ENCODE assay signal across 10 cellular contexts in genomic region chr3:129046037-129046731, GRCh38. TPM values are rescaled to one million over a fixed set of nuclear protein-coding genes. Genes with fewer than 3 reads are reported as not detected.
DNase-seq lines count a peak whose midpoint lies in the region; ATAC-seq and TF ChIP-seq lines count a peak whose summit lies in the region.
"Had no signal": no experiment of that assay in that cellular context is flagged by ENCODE, and none has a peak within 500 bp of the region (broad histone marks: within the 10 kb centered on the region; RNA-seq: fewer than 3 reads in every experiment).

No MANE protein-coding gene starts in this region.

- no peaks in the 10 kb centered on the region for H3K9me3 ChIP-seq in Peyer's patch
- no peaks in the 10 kb centered on the region for H3K9me3 ChIP-seq in left lung
- H3K9me3 ChIP-seq in stomach = peaks cover 0 to 3% (median 0%) of the 10 kb centered on the region in 4 donors

- TF ChIP-seq POLR2A in Peyer's patch (IDR thresholded peaks at IDR 0.05) = no peak
- TF ChIP-seq POLR2A in stomach (IDR thresholded peaks at IDR 0.05) = no peak

- peaks cover 14% of the 10 kb centered on the region for H3K36me3 Mint-ChIP-seq in chondrocyte (ENCODE audit: low read depth)

- intact Hi-C loops in left lung (cut with DNase I) (no loop called here), stomach (cut with DNase I; ENCODE audit: low total_unique reads) (no loop called here)

- H3K4me3 ChIP-seq in Peyer's patch = peak overlapping the region; percentile 21 to 41 (median 32)
- peak overlapping the region; percentile 5 to 23 for H3K4me3 ChIP-seq in left lung
- H3K4me3 ChIP-seq in stomach = peak overlapping the region; percentile 28 to 41 (median 30)
- H3K4me3 ChIP-seq: lung had no signal

- peaks cover 10% of the 10 kb centered on the region for H3K27me3 Mint-ChIP-seq in chondrocyte (ENCODE audit: low read depth)

- H3K27ac ChIP-seq in Peyer's patch = no peak overlapping the region
- no peak overlapping the region for H3K27ac ChIP-seq in left lung
- no peak overlapping the region for H3K27ac ChIP-seq in stomach

- H3K36me3 ChIP-seq in Peyer's patch (no peaks in the 10 kb centered on the region), left lung (no peaks in the 10 kb centered on the region), stomach (no peaks in the 10 kb centered on the region)

- H3K9me3 Mint-ChIP-seq in chondrocyte (ENCODE audit: low read depth) = peaks cover 22% of the 10 kb centered on the region

- H3K27me3 ChIP-seq in Peyer's patch (peaks cover 0 to 8% of the 10 kb centered on the region in 2 donors), left lung (peaks cover 6 to 36% of the 10 kb centered on the region in 2 donors), stomach (peaks cover 0 to 17% (median 9%) of the 10 kb centered on the region in 3 donors)

- 51 to 70% (median 65%) methylated on average over 24 to 67 of the region's 67 CpGs for WGBS in stomach, 5 donors

- ATAC-seq in left lung = peak; percentile 12

- no peak overlapping the region for H3K27ac Mint-ChIP-seq in chondrocyte (ENCODE audit: unreplicated experiment)
- H3K27ac Mint-ChIP-seq: activated B cell treated with CpG ODN at 0.5 μM for 24 hours had no signal

- H3K4me3 Mint-ChIP-seq in chondrocyte (ENCODE audit: unreplicated experiment) = no peak overlapping the region
- H3K4me3 Mint-ChIP-seq: activated B cell treated with CpG ODN at 0.5 μM for 24 hours had no signal

- no peak for TF ChIP-seq EP300 in stomach (IDR thresholded peaks at IDR 0.05)

- peak in 2 of 6 experiments; percentile 2 to 11 for TF ChIP-seq CTCF in Peyer's patch (IDR thresholded peaks at IDR 0.05)
- TF ChIP-seq CTCF in chondrocyte (IDR thresholded peaks at IDR 0.05) = no peak
- no peak for TF ChIP-seq CTCF in left lung (IDR thresholded peaks at IDR 0.05)
- TF ChIP-seq CTCF in stomach (IDR thresholded peaks at IDR 0.05) = no peak

- no peaks in the 10 kb centered on the region for H3K4me1 Mint-ChIP-seq in chondrocyte (ENCODE audit: low read depth)

- H3K4me1 ChIP-seq in Peyer's patch (peaks cover 0 to 10% (median 0%) of the 10 kb centered on the region in 4 donors), left lung (peaks cover 0 to 11% of the 10 kb centered on the region in 2 donors), stomach (peaks cover 0 to 29% (median 19%) of the 10 kb centered on the region in 4 donors)

- DNase-seq in Peyer's patch (no peak), chondrocyte (ENCODE audit: low spot score) (peak; percentile 89), left lung (no peak), stomach (no peak), SHP77 treated with DMSO at 0.1 percent for 48 hours (lab: John Stamatoyannopoulos, UW) (no peak), NCI-H2029 (lab: John Stamatoyannopoulos, UW) (no peak)
- DNase-seq in stimulated activated CD4-positive, alpha-beta T cell treated with anti-CD3 and anti-CD28 coated beads, Interleukin-4, amount 100 ng/mL, for 4 hours = no peak
- DNase-seq: activated B cell treated with CpG ODN at 0.5 μM for 24 hours had no signal

RNA-seq across cellular contexts. Expression of gene GP9, which starts 14.4 kb away (rescaled TPM):
- not detected for total RNA-seq in Peyer's patch
- not detected in 3 replicates for total RNA-seq in chondrocyte
- 1 to 10 TPM in 1 of 2 donors, not detected in 1; 1.1 TPM for total RNA-seq in left lung
- not detected for total RNA-seq in stomach
- polyA plus RNA-seq in stomach = not detected
- total RNA-seq: activated B cell treated with CpG ODN at 0.5 μM for 24 hours, OCI-LY7 had no signal

RNA-seq across cellular contexts. Expression of gene EFCC1, which starts 45.1 kb away (rescaled TPM):
- total RNA-seq in Peyer's patch (10 to 100 TPM in 1 of 4 donors, 1 to 10 TPM in 3; 3.3 to 40.4 (median 4.0) TPM), chondrocyte (0.13 TPM in 1 of 3 replicates, not detected in the others), left lung (1 to 10 TPM; 2.7 to 4.9 TPM), stomach (10 to 100 TPM in 3 of 5 donors, 1 to 10 TPM in 2; 1.0 to 13.9 (median 10.3) TPM)
- 10 to 100 TPM in 1 of 3 donors, 1 to 10 TPM in 2; 3.4 to 10.7 (median 8.2) TPM for polyA plus RNA-seq in stomach
- total RNA-seq: activated B cell treated with CpG ODN at 0.5 μM for 24 hours, OCI-LY7 had no signal

RNA-seq across cellular contexts. Expression of gene CFAP92, which starts 52.3 kb away (rescaled TPM):
- 1 to 10 TPM in 3 of 4 donors, not detected in 1; 1.5 to 2.4 (median 1.7) TPM for total RNA-seq in Peyer's patch
- not detected in 3 replicates for total RNA-seq in chondrocyte
- 1 to 10 TPM; 1.7 to 2.1 TPM for total RNA-seq in left lung
- total RNA-seq in stomach = 10 to 100 TPM in 1 of 5 donors, 1 to 10 TPM in 3, under 1 TPM in 1; 0.87 to 13.4 (median 5.2) TPM
- polyA plus RNA-seq in stomach = 1 to 10 TPM in 1 of 3 donors, under 1 TPM in 2; 0.50 to 2.7 (median 0.70) TPM
- total RNA-seq: activated B cell treated with CpG ODN at 0.5 μM for 24 hours had no signal
